8 cellular contexts compared by ENCODE assay signal in the genomic region with DNA sequence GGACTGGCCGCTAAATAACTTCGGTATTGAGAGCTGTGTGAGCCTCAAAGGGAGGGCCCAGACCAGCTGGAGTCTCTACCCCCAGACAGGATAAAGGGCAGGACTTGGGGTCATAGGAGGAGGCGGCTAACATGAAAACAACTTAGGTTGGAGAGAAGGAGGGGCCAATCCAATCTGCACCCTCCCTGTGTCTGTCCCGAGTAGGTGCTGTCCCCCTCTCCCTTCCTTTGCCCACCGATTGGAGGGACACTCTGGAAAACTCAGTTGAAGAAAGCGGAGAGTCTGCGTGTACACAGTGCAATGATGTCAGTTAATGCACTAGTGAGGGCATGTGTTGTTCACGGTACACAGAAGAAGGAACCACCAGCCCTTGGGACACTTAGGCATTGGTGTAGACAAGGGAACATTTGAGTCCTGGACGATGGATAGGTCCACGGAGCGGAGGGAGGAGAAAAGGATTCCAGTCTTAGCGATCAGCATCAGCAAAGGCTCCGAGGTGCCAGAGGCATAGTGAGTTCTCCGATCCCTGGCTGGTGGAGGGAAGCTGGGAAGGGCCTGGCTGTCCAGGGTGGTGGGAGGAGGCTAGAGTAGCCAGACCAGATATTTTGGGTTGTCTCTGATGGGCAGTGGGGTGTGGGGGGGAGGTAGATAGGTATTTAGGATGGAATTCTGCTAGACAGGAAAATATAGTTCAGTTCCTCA. TPM values are rescaled to one million over a fixed set of nuclear protein-coding genes. Genes with fewer than 3 reads are reported as not detected.
DNase-seq lines count a peak whose midpoint lies in the region; TF ChIP-seq lines count a peak whose summit lies in the region.

No MANE protein-coding gene starts in this region.

- peak overlapping the region; percentile 46 for H3K4me3 ChIP-seq in astrocyte of the spinal cord (ENCODE audit: low read depth, low read length)
- H3K4me3 ChIP-seq in liver (ENCODE audit: low read depth in 1 of 3, low read length in 3 of 3): peak overlapping the region in 1 of 3 donors; percentile 60
- peak overlapping the region; percentile 43 for H3K4me3 ChIP-seq in urinary bladder (ENCODE audit: low read depth, low read length)

- H3K27me3 Mint-ChIP-seq in activated naive CD4-positive, alpha-beta T cell treated with anti-CD3 and anti-CD28 coated beads, Interleukin-2, amount 50 U/mL, for 24 hours: peaks cover 40% of the 10 kb centered on the region

- no peaks in the 10 kb centered on the region for H3K27me3 ChIP-seq in liver (ENCODE audit: control insufficient read depth in 4 of 4, insufficient read depth in 4 of 4, low read length in 3 of 4)

- no peaks in the 10 kb centered on the region for H3K9me3 Mint-ChIP-seq in activated naive CD4-positive, alpha-beta T cell treated with anti-CD3 and anti-CD28 coated beads, Interleukin-2, amount 50 U/mL, for 24 hours

- peak overlapping the region; percentile 36 for H3K4me3 Mint-ChIP-seq in activated naive CD4-positive, alpha-beta T cell treated with anti-CD3 and anti-CD28 coated beads, Interleukin-2, amount 50 U/mL, for 24 hours

- no peaks in the 10 kb centered on the region for H3K36me3 Mint-ChIP-seq in activated naive CD4-positive, alpha-beta T cell treated with anti-CD3 and anti-CD28 coated beads, Interleukin-2, amount 50 U/mL, for 24 hours

- no peak for TF ChIP-seq CTCF in astrocyte of the spinal cord (IDR thresholded peaks at IDR 0.05; ENCODE audit: low read depth, low read length)
- no peak for TF ChIP-seq CTCF in liver (IDR thresholded peaks at IDR 0.05; ENCODE audit: low read depth, low read length, missing input control)

- H3K4me1 ChIP-seq in liver (ENCODE audit: control insufficient read depth in 4 of 4, insufficient read depth in 4 of 4, low read length in 3 of 4): peaks cover 11 to 26% (median 19%) of the 10 kb centered on the region in 4 donors
- H3K4me1 ChIP-seq in urinary bladder (ENCODE audit: insufficient read depth): no peaks in the 10 kb centered on the region

- WGBS in liver: 67% methylated on average over 14 of the region's 14 CpGs
- 36% methylated on average over 14 of the region's 14 CpGs for WGBS in urinary bladder

- peaks cover 24% of the 10 kb centered on the region for H3K4me1 Mint-ChIP-seq in activated naive CD4-positive, alpha-beta T cell treated with anti-CD3 and anti-CD28 coated beads, Interleukin-2, amount 50 U/mL, for 24 hours

- no peak for TF ChIP-seq RAD21 in liver (IDR thresholded peaks at IDR 0.05)

- peak overlapping the region in 1 of 2 donors; percentile 60 for H3K27ac ChIP-seq in liver (ENCODE audit: low read depth in 1 of 2, low read length in 2 of 2)
- peak overlapping the region; percentile 69 for H3K27ac ChIP-seq in urinary bladder (ENCODE audit: low read depth)

- DNase-seq in activated naive CD4-positive, alpha-beta T cell treated with Interleukin-2 at 50 U/mL for 16 hours: no peak
- DNase-seq in astrocyte of the spinal cord (ENCODE audit: low read depth, low spot score): no peak
- no peak for DNase-seq in hepatic stellate cell (ENCODE audit: low spot score)
- no peak for DNase-seq in EL
- DNase-seq in NCI-H524 treated with DMSO at 0.1 percent for 48 hours (lab: John Stamatoyannopoulos, UW): no peak

- H3K27ac Mint-ChIP-seq in activated naive CD4-positive, alpha-beta T cell treated with anti-CD3 and anti-CD28 coated beads, Interleukin-2, amount 50 U/mL, for 24 hours: peak overlapping the region; percentile 32

- in situ Hi-C loops in astrocyte of the spinal cord (cut with HindIII; ENCODE audit: low sequenced_read_pairs): no loop called here

- H3K9ac ChIP-seq in liver (ENCODE audit: low read depth in 1 of 2, low read length in 2 of 2): peak overlapping the region; percentile 13 to 65

- peaks cover 0 to 2% (median 0%) of the 10 kb centered on the region in 4 donors for H3K36me3 ChIP-seq in liver (ENCODE audit: control insufficient read depth in 4 of 4, insufficient read depth in 3 of 4, low read depth in 1 of 4, low read length in 3 of 4)
- no peaks in the 10 kb centered on the region for H3K36me3 ChIP-seq in urinary bladder (ENCODE audit: insufficient read depth)

- H3K9me3 ChIP-seq in liver (ENCODE audit: control insufficient read depth in 4 of 4, low read length in 3 of 4): no peaks in the 10 kb centered on the region

TF ChIP-seq in liver, 16 proteins besides CTCF, POLR2A, EP300 and RAD21:
- TF ChIP-seq YY1 (IDR thresholded peaks at IDR 0.05) (no peak), NR2F2 (IDR thresholded peaks at IDR 0.05) (peak; percentile 26), EGR1 (IDR thresholded peaks at IDR 0.05; ENCODE audit: low read depth in 2 of 2) (no peak), HNF4A (conservative IDR thresholded peaks at IDR 0.05) (no peak)
- TF ChIP-seq, protein P1, sequence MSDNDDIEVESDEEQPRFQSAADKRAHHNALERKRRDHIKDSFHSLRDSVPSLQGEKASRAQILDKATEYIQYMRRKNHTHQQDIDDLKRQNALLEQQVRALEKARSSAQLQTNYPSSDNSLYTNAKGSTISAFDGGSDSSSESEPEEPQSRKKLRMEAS (IDR thresholded peaks at IDR 0.05): no peak

RNA-seq across cellular contexts. Expression of a gene that starts 0.8 kb away (rescaled TPM):
- 1 to 10 TPM; 3.0 to 9.9 TPM for total RNA-seq in liver
- polyA plus RNA-seq in liver: 10 to 100 TPM; 11.4 to 18.0 TPM
- total RNA-seq in urinary bladder: 5.3 TPM
- polyA plus RNA-seq in urinary bladder: 66.6 TPM

RNA-seq across cellular contexts. Expression of a gene that starts 6.6 kb away (rescaled TPM):
- total RNA-seq in liver: 1 to 10 TPM in 1 of 2 donors, under 1 TPM in 1; 0.42 to 5.1 TPM
- 1 to 10 TPM; 3.8 to 4.9 TPM for polyA plus RNA-seq in liver
- 4.5 TPM for total RNA-seq in urinary bladder
- polyA plus RNA-seq in urinary bladder: 75.2 TPM

RNA-seq across cellular contexts. Expression of a gene that starts 11.3 kb away (rescaled TPM):
- total RNA-seq in liver: 1 to 10 TPM; 1.4 to 9.2 TPM
- polyA plus RNA-seq in liver: 1 to 10 TPM; 6.1 to 6.2 TPM
- 4.7 TPM for total RNA-seq in urinary bladder
- polyA plus RNA-seq in urinary bladder: 20.4 TPM

RNA-seq across cellular contexts. Expression of a gene that starts 11.4 kb away (rescaled TPM):
- total RNA-seq in liver (10 to 100 TPM in 1 of 2 donors, 1 to 10 TPM in 1; 5.7 to 10.5 TPM), urinary bladder (7.3 TPM)
- polyA plus RNA-seq in liver (10 to 100 TPM in 1 of 2 donors, 1 to 10 TPM in 1; 9.7 to 10.8 TPM), urinary bladder (38.1 TPM)

RNA-seq across cellular contexts. Expression of a gene that starts 12.7 kb away (rescaled TPM):
- 1 to 10 TPM; 2.7 to 4.8 TPM for total RNA-seq in liver
- polyA plus RNA-seq in liver: 1 to 10 TPM; 1.5 to 3.8 TPM
- 11.4 TPM for total RNA-seq in urinary bladder
- polyA plus RNA-seq in urinary bladder: 20.9 TPM
